In the genomic region with DNA sequence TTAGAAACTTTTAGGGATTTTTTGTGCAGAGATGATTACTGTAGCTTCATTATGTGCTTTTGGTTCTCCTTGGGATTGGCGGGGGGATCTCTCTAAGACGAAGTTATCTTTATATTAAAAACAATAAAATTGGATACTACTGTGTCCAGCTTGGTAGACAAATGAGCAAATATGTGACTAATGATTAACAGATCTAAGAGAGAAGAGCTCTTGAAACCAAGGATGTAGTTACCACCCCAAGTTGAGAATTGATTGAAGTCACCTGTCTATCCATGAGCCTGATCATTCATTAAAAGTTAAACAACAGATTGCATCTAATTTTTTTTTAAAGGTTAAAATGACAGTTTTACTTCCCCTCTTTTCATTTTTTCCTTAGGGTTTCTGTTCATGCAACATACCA, we compare ENCODE assay signal across 19 cellular contexts. TPM values are rescaled to one million over a fixed set of nuclear protein-coding genes. Genes with fewer than 3 reads are reported as not detected.
DNase-seq lines count a peak whose midpoint lies in the region; ATAC-seq, FAIRE-seq and TF ChIP-seq lines count a peak whose summit lies in the region.
"Had no signal": no experiment of that assay in that cellular context is flagged by ENCODE, and none has a peak within 500 bp of the region (broad histone marks: within the 10 kb centered on the region; RNA-seq: fewer than 3 reads in every experiment).

No MANE protein-coding gene starts in this region.

- peaks cover 44% of the 10 kb centered on the region for H3K36me3 Mint-ChIP-seq in activated naive CD8-positive, alpha-beta T cell treated with anti-CD3 and anti-CD28 coated beads, Interleukin-2, amount 10 ng/mL, durations not matched to agents 7 days and 5 days
- H3K36me3 Mint-ChIP-seq in activated naive CD8-positive, alpha-beta T cell treated with anti-CD3 and anti-CD28 coated beads for 36 hours, result peaks cover 67% of the 10 kb centered on the region
- peaks cover 93% of the 10 kb centered on the region for H3K36me3 Mint-ChIP-seq in GM23338 (ENCODE audit: low read depth)
- H3K36me3 Mint-ChIP-seq in astrocyte (ENCODE audit: low read depth, unreplicated experiment), result peaks cover 14% of the 10 kb centered on the region
- H3K36me3 Mint-ChIP-seq in CD4-positive, alpha-beta memory T cell, result peaks cover 31 to 35% of the 10 kb centered on the region in 2 donors

- H3K4me1 ChIP-seq in GM23338 (ENCODE audit: insufficient read depth) (peaks cover 11% of the 10 kb centered on the region), astrocyte (ENCODE audit: insufficient read depth, low read length) (no peaks in the 10 kb centered on the region)
- H3K4me1 ChIP-seq in CD4-positive, alpha-beta memory T cell (ENCODE audit: insufficient read depth, low read length), result no peaks in the 10 kb centered on the region
- H3K4me1 ChIP-seq: SJCRH30 had no signal

- H3K27ac Mint-ChIP-seq in activated naive CD8-positive, alpha-beta T cell treated with anti-CD3 and anti-CD28 coated beads, Interleukin-2, amount 10 ng/mL, durations not matched to agents 7 days and 5 days, result peak overlapping the region; percentile 24
- no peak overlapping the region for H3K27ac Mint-ChIP-seq in activated naive CD8-positive, alpha-beta T cell treated with anti-CD3 and anti-CD28 coated beads for 36 hours
- peak overlapping the region; percentile 45; the same call in 1 of the 2 replicates for H3K27ac Mint-ChIP-seq in GM23338
- no peak overlapping the region for H3K27ac Mint-ChIP-seq in astrocyte (ENCODE audit: unreplicated experiment)
- no peak overlapping the region for H3K27ac Mint-ChIP-seq in CD4-positive, alpha-beta memory T cell

- no peak overlapping the region for H3K4me2 ChIP-seq in GM23338
- H3K4me2 ChIP-seq in astrocyte (ENCODE audit: low read length), result no peak overlapping the region
- H3K4me2 ChIP-seq: PC-9 had no signal

- intact Hi-C loops in CD4-positive, alpha-beta memory T cell (cut with micrococcal nuclease), result no loop called here

- no peaks in the 10 kb centered on the region for H3K27me3 Mint-ChIP-seq in activated naive CD8-positive, alpha-beta T cell treated with anti-CD3 and anti-CD28 coated beads, Interleukin-2, amount 10 ng/mL, durations not matched to agents 7 days and 5 days
- H3K27me3 Mint-ChIP-seq in activated naive CD8-positive, alpha-beta T cell treated with anti-CD3 and anti-CD28 coated beads for 36 hours, result no peaks in the 10 kb centered on the region
- H3K27me3 Mint-ChIP-seq in GM23338 (ENCODE audit: insufficient read depth, low read depth, poor library complexity) (peaks cover 3% of the 10 kb centered on the region), astrocyte (ENCODE audit: low read depth, unreplicated experiment) (no peaks in the 10 kb centered on the region)
- H3K27me3 Mint-ChIP-seq in CD4-positive, alpha-beta memory T cell, result no peaks in the 10 kb centered on the region

- POLR2A ChIA-PET in activated naive CD8-positive, alpha-beta T cell treated with anti-CD3 and anti-CD28 coated beads, Interleukin-2, amount 10 ng/mL, durations not matched to agents 7 days and 5 days (lab: Charles Lee), result interaction anchor here (1.2 kb wide), 1 partner anchor 9 kb away, joined by 4 read pairs; a partner anchor contains a TSS
- POLR2A ChIA-PET in CD4-positive, alpha-beta memory T cell (lab: Charles Lee; ENCODE audit: partially characterized antibody), result interaction anchor here (2.2 kb wide), 1 partner anchor 9 kb away, joined by 17 read pairs; a partner anchor contains a TSS

- H3K9me2 ChIP-seq in GM23338 (ENCODE audit: insufficient read depth), result no peaks in the 10 kb centered on the region

- H3K4me3 Mint-ChIP-seq in activated naive CD8-positive, alpha-beta T cell treated with anti-CD3 and anti-CD28 coated beads, Interleukin-2, amount 10 ng/mL, durations not matched to agents 7 days and 5 days, result no peak overlapping the region
- H3K4me3 Mint-ChIP-seq in activated naive CD8-positive, alpha-beta T cell treated with anti-CD3 and anti-CD28 coated beads for 36 hours, result no peak overlapping the region
- H3K4me3 Mint-ChIP-seq in GM23338 (no peak overlapping the region), astrocyte (ENCODE audit: unreplicated experiment) (peak overlapping the region; percentile 21)
- H3K4me3 Mint-ChIP-seq in CD4-positive, alpha-beta memory T cell, result no peak overlapping the region

- no peak overlapping the region for H3K27ac ChIP-seq in GM23338 (ENCODE audit: low read depth)
- H3K27ac ChIP-seq in astrocyte (ENCODE audit: low read depth, low read length), result no peak overlapping the region
- no peak overlapping the region for H3K27ac ChIP-seq in CD4-positive, alpha-beta memory T cell (ENCODE audit: low read depth, low read length)
- H3K27ac ChIP-seq: PC-9, SJCRH30 had no signal

- peaks cover 40% of the 10 kb centered on the region for H3K4me1 Mint-ChIP-seq in activated naive CD8-positive, alpha-beta T cell treated with anti-CD3 and anti-CD28 coated beads, Interleukin-2, amount 10 ng/mL, durations not matched to agents 7 days and 5 days
- peaks cover 43% of the 10 kb centered on the region for H3K4me1 Mint-ChIP-seq in activated naive CD8-positive, alpha-beta T cell treated with anti-CD3 and anti-CD28 coated beads for 36 hours
- H3K4me1 Mint-ChIP-seq in GM23338 (peaks cover 20% of the 10 kb centered on the region), astrocyte (ENCODE audit: low read depth, unreplicated experiment) (peaks cover 20% of the 10 kb centered on the region)
- H3K4me1 Mint-ChIP-seq in CD4-positive, alpha-beta memory T cell, result peaks cover 11 to 28% (median 12%) of the 10 kb centered on the region in 4 donors

- H3K27me3 ChIP-seq in GM23338 (ENCODE audit: insufficient read depth) (no peaks in the 10 kb centered on the region), astrocyte (ENCODE audit: insufficient read depth, low read length) (no peaks in the 10 kb centered on the region)
- no peaks in the 10 kb centered on the region for H3K27me3 ChIP-seq in CD4-positive, alpha-beta memory T cell (ENCODE audit: insufficient read depth, low read length)
- H3K27me3 ChIP-seq: SJCRH30 had no signal

- no peak overlapping the region for H3K9ac ChIP-seq in astrocyte (ENCODE audit: low read length)

- H3K9me3 Mint-ChIP-seq in activated naive CD8-positive, alpha-beta T cell treated with anti-CD3 and anti-CD28 coated beads, Interleukin-2, amount 10 ng/mL, durations not matched to agents 7 days and 5 days, result no peaks in the 10 kb centered on the region
- H3K9me3 Mint-ChIP-seq in activated naive CD8-positive, alpha-beta T cell treated with anti-CD3 and anti-CD28 coated beads for 36 hours, result no peaks in the 10 kb centered on the region
- H3K9me3 Mint-ChIP-seq in GM23338 (no peaks in the 10 kb centered on the region), astrocyte (ENCODE audit: unreplicated experiment) (no peaks in the 10 kb centered on the region)
- H3K9me3 Mint-ChIP-seq in CD4-positive, alpha-beta memory T cell, result no peaks in the 10 kb centered on the region

- ATAC-seq in activated naive CD8-positive, alpha-beta T cell treated with anti-CD3 and anti-CD28 coated beads, Interleukin-2, amount 10 ng/mL, durations not matched to agents 7 days and 5 days (ENCODE audit: low read depth), result no peak
- ATAC-seq in GM23338 (no peak), HG03095 (IDR thresholded peaks at IDR 0.05; ENCODE audit: unreplicated experiment) (no peak), HG03354 (IDR thresholded peaks at IDR 0.05; ENCODE audit: poor library complexity, severe bottlenecking, unreplicated experiment) (no peak)

- TF ChIP-seq CTCF in GM23338 (conservative IDR thresholded peaks at IDR 0.05; ENCODE audit: low read depth in 2 of 2) (no peak), astrocyte (IDR thresholded peaks at IDR 0.05; ENCODE audit: insufficient read depth, low read depth, low read length) (no peak)

- H3F3A ChIP-seq in GM23338 (replicated peaks; ENCODE audit: low read depth), result no peaks in the 10 kb centered on the region

- no peak for FAIRE-seq in astrocyte (lab: Jason Lieb, UNC)
- FAIRE-seq: D721Med had no signal

- H2AFZ ChIP-seq in GM23338 (no peak overlapping the region), astrocyte (ENCODE audit: low read depth, low read length) (no peak overlapping the region)
- H2AFZ ChIP-seq: PC-9 had no signal

- H3K36me3 ChIP-seq in GM23338 (ENCODE audit: insufficient read depth) (peaks cover 91% of the 10 kb centered on the region), astrocyte (ENCODE audit: insufficient read depth, low read length) (peaks cover 31% of the 10 kb centered on the region)
- H3K36me3 ChIP-seq in CD4-positive, alpha-beta memory T cell (ENCODE audit: insufficient read depth, low read length), result peaks cover 16% of the 10 kb centered on the region

- no peak for DNase-seq in activated naive CD8-positive, alpha-beta T cell treated with anti-CD3 and anti-CD28 coated beads, Interleukin-2, amount 10 ng/mL, durations not matched to agents 7 days and 5 days
- no peak for DNase-seq in activated naive CD8-positive, alpha-beta T cell treated with anti-CD3 and anti-CD28 coated beads for 36 hours
- no peak for DNase-seq in GM23338 (ENCODE audit: low spot score)
- no peak for DNase-seq in astrocyte (ENCODE audit: low read depth)
- no peak for DNase-seq in CD4-positive, alpha-beta memory T cell
- DNase-seq: ACHN, C1 segment of cervical spinal cord, DMS79 treated with DMSO at 0.1 percent for 48 hours, H7, NCI-H1417, NCI-H187 treated with DMSO at 0.1 percent for 48 hours, NCI-H2227 treated with DMSO at 0.1 percent for 48 hours, NCI-H524, NCI-H82, PC-9, SJCRH30 had no signal

- CTCF ChIA-PET in CD4-positive, alpha-beta memory T cell (lab: Charles Lee; ENCODE audit: partially characterized antibody), result interaction anchor here (0.9 to 2.7 kb wide), 2 partner anchors 9 to 15 kb away, joined by 3 to 13 read pairs; a partner anchor contains a TSS

- H3K79me2 ChIP-seq in GM23338 (replicated peaks; ENCODE audit: insufficient read depth) (peaks cover 90% of the 10 kb centered on the region), astrocyte (ENCODE audit: insufficient read depth, low read length) (peaks cover 64% of the 10 kb centered on the region)

- no peaks in the 10 kb centered on the region for H3K9me3 ChIP-seq in astrocyte (ENCODE audit: insufficient read depth, low read depth, low read length)
- H3K9me3 ChIP-seq in CD4-positive, alpha-beta memory T cell (ENCODE audit: control insufficient read depth in 1 of 2, low read length in 2 of 2), result no peaks in the 10 kb centered on the region
- H3K9me3 ChIP-seq: SJCRH30 had no signal

- H4K20me1 ChIP-seq in GM23338 (replicated peaks; ENCODE audit: insufficient read depth) (peaks cover 76% of the 10 kb centered on the region), astrocyte (ENCODE audit: insufficient read depth, low read length) (peaks cover 13% of the 10 kb centered on the region)

- H3K4me3 ChIP-seq in GM23338, result no peak overlapping the region
- H3K4me3 ChIP-seq in astrocyte (ENCODE audit: insufficient read depth, low read depth, low read length), result no peak overlapping the region
- no peak overlapping the region for H3K4me3 ChIP-seq in CD4-positive, alpha-beta memory T cell (ENCODE audit: low read length in 2 of 2)
- H3K4me3 ChIP-seq: PC-9, SJCRH30 had no signal

RNA-seq across cellular contexts. Expression of a gene that starts 8.7 kb away (rescaled TPM):
- 100 to 1,000 TPM; 120 to 125 TPM for total RNA-seq in activated naive CD8-positive, alpha-beta T cell treated with anti-CD3 and anti-CD28 coated beads, Interleukin-2, amount 10 ng/mL, durations not matched to agents 7 days and 5 days
- total RNA-seq in activated naive CD8-positive, alpha-beta T cell treated with anti-CD3 and anti-CD28 coated beads for 36 hours, result 100 to 1,000 TPM; 472 TPM
- 366 and 390 TPM in 2 replicates for total RNA-seq in GM23338 (2014; rRNA removed; shearing (Covaris generic))
- 260 and 300 TPM in 2 replicates for polyA plus RNA-seq in GM23338 (2016; fragmentation: Nextera tagmentation; extraction: Ambion mirVana)
- 146 and 150 TPM in 2 replicates for total RNA-seq in astrocyte
- total RNA-seq in CD4-positive, alpha-beta memory T cell, result 10 to 100 TPM; 21.7 to 24.5 TPM
- 10 to 100 TPM; 23.8 to 42.4 TPM for polyA plus RNA-seq in CD4-positive, alpha-beta memory T cell

RNA-seq across cellular contexts. Expression of a gene that starts 9.3 kb away (rescaled TPM):
- 10 to 100 TPM; 20.8 to 22.4 TPM for total RNA-seq in activated naive CD8-positive, alpha-beta T cell treated with anti-CD3 and anti-CD28 coated beads, Interleukin-2, amount 10 ng/mL, durations not matched to agents 7 days and 5 days
- 10 to 100 TPM; 68.9 to 69.0 TPM for total RNA-seq in activated naive CD8-positive, alpha-beta T cell treated with anti-CD3 and anti-CD28 coated beads for 36 hours
- 87.4 and 96.8 TPM in 2 replicates for total RNA-seq in GM23338 (2014; rRNA removed; shearing (Covaris generic))
- polyA plus RNA-seq in GM23338 (2016; fragmentation: Nextera tagmentation; extraction: Ambion mirVana), result 56.3 and 63.0 TPM in 2 replicates
- 42.2 and 47.1 TPM in 2 replicates for total RNA-seq in astrocyte
- total RNA-seq in CD4-positive, alpha-beta memory T cell, result 10 to 100 TPM; 15.1 to 15.7 TPM
- 10 to 100 TPM in 1 of 2 donors, 1 to 10 TPM in 1; 7.0 to 11.6 TPM for polyA plus RNA-seq in CD4-positive, alpha-beta memory T cell

RNA-seq across cellular contexts. Expression of a gene that starts 22.7 kb away (rescaled TPM):
- total RNA-seq in activated naive CD8-positive, alpha-beta T cell treated with anti-CD3 and anti-CD28 coated beads, Interleukin-2, amount 10 ng/mL, durations not matched to agents 7 days and 5 days, result 100 to 1,000 TPM; 123 to 124 TPM
- 100 to 1,000 TPM; 209 to 211 TPM for total RNA-seq in activated naive CD8-positive, alpha-beta T cell treated with anti-CD3 and anti-CD28 coated beads for 36 hours
- total RNA-seq in GM23338 (2014; rRNA removed; shearing (Covaris generic)), result 73.1 and 84.6 TPM in 2 replicates
- polyA plus RNA-seq in GM23338 (2016; fragmentation: Nextera tagmentation; extraction: Ambion mirVana), result 114 and 174 TPM in 2 replicates
- total RNA-seq in astrocyte, result 142 and 145 TPM in 2 replicates
- total RNA-seq in CD4-positive, alpha-beta memory T cell, result 100 to 1,000 TPM; 104 to 107 TPM
- 100 to 1,000 TPM; 148 to 165 TPM for polyA plus RNA-seq in CD4-positive, alpha-beta memory T cell

RNA-seq across cellular contexts. Expression of a gene that starts 57.4 kb away (rescaled TPM):
- 10 to 100 TPM; 10.3 to 12.8 TPM for total RNA-seq in activated naive CD8-positive, alpha-beta T cell treated with anti-CD3 and anti-CD28 coated beads, Interleukin-2, amount 10 ng/mL, durations not matched to agents 7 days and 5 days
- 10 to 100 TPM in 1 of 2 experiments, 1 to 10 TPM in 1; 9.7 to 11.4 TPM for total RNA-seq in activated naive CD8-positive, alpha-beta T cell treated with anti-CD3 and anti-CD28 coated beads for 36 hours
- 10.8 and 12.2 TPM in 2 replicates for total RNA-seq in GM23338 (2014; rRNA removed; shearing (Covaris generic))
- 35.6 and 38.4 TPM in 2 replicates for polyA plus RNA-seq in GM23338 (2016; fragmentation: Nextera tagmentation; extraction: Ambion mirVana)
- 6.3 and 7.3 TPM in 2 replicates for total RNA-seq in astrocyte
- 10 to 100 TPM; 19.2 to 23.7 TPM for total RNA-seq in CD4-positive, alpha-beta memory T cell
- polyA plus RNA-seq in CD4-positive, alpha-beta memory T cell, result 10 to 100 TPM; 19.4 to 20.0 TPM

Comparison
In these comparisons a context has a peak if more than half of its experiments do, and no peak if none do; other contexts are left out.
1. H3K27ac Mint-ChIP-seq: peak in activated naive CD8-positive, alpha-beta T cell treated with anti-CD3 and anti-CD28 coated beads, Interleukin-2, amount 10 ng/mL, durations not matched to agents 7 days and 5 days (single experiment) and GM23338 (single experiment); none in activated naive CD8-positive, alpha-beta T cell treated with anti-CD3 and anti-CD28 coated beads for 36 hours (single experiment), astrocyte (single experiment) and CD4-positive, alpha-beta memory T cell (0 of 7).